Comparison of ENCODE assay signal across 8 cellular contexts in genomic region chr3:53255775-53256703, GRCh38.
DNase-seq lines count a peak whose midpoint lies in the region; ATAC-seq lines count a peak whose summit lies in the region.

TSS of gene TKT (minus strand) at chr3:53256022. CDS start at chr3:53255942, 80 bp downstream.

- peak; percentile 47 for ATAC-seq in HG02970 (IDR thresholded peaks at IDR 0.05; ENCODE audit: low FRiP score, unreplicated experiment)

- DNase-seq in NCI-H524 (lab: John Stamatoyannopoulos, UW): peak; percentile 50 to 72
- DNase-seq in NCI-H524 treated with DMSO at 0.1 percent for 48 hours (lab: John Stamatoyannopoulos, UW): no peak
- peak; percentile 69 for DNase-seq in NCI-H2171 (lab: John Stamatoyannopoulos, UW)
- DNase-seq in activated CD4-positive, CD25-positive, alpha-beta regulatory T cell (lab: John Stamatoyannopoulos, UW): peak; percentile 66 to 75 (median 72)
- DNase-seq in caudate nucleus (lab: John Stamatoyannopoulos, UW): peak in 60 of 61 donors; percentile 3 to 92 (median 76)
- DNase-seq in islet precursor cell: peak; percentile 94
- peak; percentile 83 for DNase-seq in stimulated activated CD4-positive, alpha-beta T cell treated with anti-CD3 and anti-CD28 coated beads, Interleukin-12 subunit alpha, Interleukin-12 subunit beta, amount 100 ng/mL, for 4 hours

- H3K27ac ChIP-seq in caudate nucleus (ENCODE audit: low read depth, low read length): peak within 1 kb of the TSS; percentile 86
